In genomic region chr2:66569321-66569851, GRCh38 we compare ENCODE assay signal across 12 cellular contexts.
DNase-seq lines count a peak whose midpoint lies in the region; ATAC-seq and FAIRE-seq lines count a peak whose summit lies in the region.
"Had no signal": no experiment of that assay in that cellular context is flagged by ENCODE, and none has a peak within 500 bp of the region (broad histone marks: within the 10 kb centered on the region; RNA-seq: fewer than 3 reads in every experiment).

No MANE protein-coding gene starts in this region.

- peak; percentile 46 for DNase-seq in COLO829 (ENCODE audit: low spot score)
- peak; percentile 99 for DNase-seq in Karpas-422
- peak; percentile 78 for DNase-seq in RCC 7860 (ENCODE audit: low spot score)
- no peak for DNase-seq in memory B cell (ENCODE audit: low spot score in 2 of 2)
- DNase-seq in NCI-H2081 treated with DMSO at 0.1 percent for 48 hours (lab: John Stamatoyannopoulos, UW): no peak
- DNase-seq in SHP77 (lab: John Stamatoyannopoulos, UW): no peak
- DNase-seq: activated T-cell treated with anti-CD3 and anti-CD28 coated beads, Interleukin-2, amount 50 U/mL, for 72 hours; effector CD8-positive, alpha-beta T cell had no signal

- peaks cover 96% of the 10 kb centered on the region for H3K4me1 ChIP-seq in Karpas-422 (ENCODE audit: low read length)

- H3K79me2 ChIP-seq in Karpas-422 (ENCODE audit: low read length): no peaks in the 10 kb centered on the region

- H3K4me2 ChIP-seq in Karpas-422 (ENCODE audit: low read depth, low read length, poor library complexity, severe bottlenecking): peak overlapping the region; percentile 87

- no peaks in the 10 kb centered on the region for H3K36me3 ChIP-seq in Karpas-422 (ENCODE audit: insufficient read depth, low read length)

- no peaks in the 10 kb centered on the region for H3K36me3 Mint-ChIP-seq in memory B cell

- no peak overlapping the region for H3K4me3 Mint-ChIP-seq in memory B cell
- H3K4me3 Mint-ChIP-seq: activated T-cell treated with anti-CD3 and anti-CD28 coated beads, Interleukin-2, amount 50 U/mL, for 72 hours had no signal

- ATAC-seq in memory B cell (ENCODE audit: low read depth): peak; percentile 24
- ATAC-seq in GM21526 (IDR thresholded peaks at IDR 0.05; ENCODE audit: low FRiP score, unreplicated experiment): no peak
- no peak for ATAC-seq in GM18907 (IDR thresholded peaks at IDR 0.05; ENCODE audit: unreplicated experiment)
- ATAC-seq: activated T-cell treated with anti-CD3 and anti-CD28 coated beads, Interleukin-2, amount 50 U/mL, for 72 hours had no signal

- peak; percentile 8 for FAIRE-seq in RCC 7860 (lab: Jason Lieb, UNC)
- FAIRE-seq: D721Med had no signal

- H3K9me3 ChIP-seq in Karpas-422 (ENCODE audit: low read length): no peaks in the 10 kb centered on the region
- H3K9me3 ChIP-seq: suprapubic skin had no signal

- peak overlapping the region; percentile 97 for H3K27ac ChIP-seq in Karpas-422 (ENCODE audit: low read length)
- H3K27ac ChIP-seq: suprapubic skin had no signal

- peak overlapping the region; percentile 69 for H3K9ac ChIP-seq in Karpas-422 (ENCODE audit: low read length)

- H3K4me3 ChIP-seq in Karpas-422 (ENCODE audit: low read length): peak overlapping the region; percentile 54
- H3K4me3 ChIP-seq: suprapubic skin had no signal

- no peaks in the 10 kb centered on the region for H3K4me1 Mint-ChIP-seq in memory B cell

- H3K9me2 ChIP-seq in Karpas-422 (replicated peaks; ENCODE audit: insufficient read depth, low read length): no peaks in the 10 kb centered on the region

- H3K27me3 Mint-ChIP-seq in memory B cell: peaks cover 6% of the 10 kb centered on the region

- no peaks in the 10 kb centered on the region for H3K9me3 Mint-ChIP-seq in memory B cell
- H3K9me3 Mint-ChIP-seq: activated T-cell treated with anti-CD3 and anti-CD28 coated beads, Interleukin-2, amount 50 U/mL, for 72 hours had no signal

- no peak overlapping the region for H3K27ac Mint-ChIP-seq in memory B cell
- H3K27ac Mint-ChIP-seq: activated T-cell treated with anti-CD3 and anti-CD28 coated beads, Interleukin-2, amount 50 U/mL, for 72 hours had no signal

- no peak overlapping the region for H2AFZ ChIP-seq in Karpas-422 (ENCODE audit: low read length)

- no peaks in the 10 kb centered on the region for H3K27me3 ChIP-seq in Karpas-422 (ENCODE audit: low read length)
- H3K27me3 ChIP-seq: suprapubic skin had no signal

- H4K20me1 ChIP-seq in Karpas-422 (ENCODE audit: insufficient read depth, low read depth, low read length): no peaks in the 10 kb centered on the region

Comparison
In these comparisons a context has a peak if more than half of its experiments do, and no peak if none do; other contexts are left out.
1. DNase-seq: peak in COLO829 (single experiment), Karpas-422 (single experiment) and RCC 7860 (single experiment); none in memory B cell (0 of 2), NCI-H2081 treated with DMSO at 0.1 percent for 48 hours (single experiment) and SHP77 (0 of 2).